ENCODE assay signal across 11 cellular contexts in the genomic region with DNA sequence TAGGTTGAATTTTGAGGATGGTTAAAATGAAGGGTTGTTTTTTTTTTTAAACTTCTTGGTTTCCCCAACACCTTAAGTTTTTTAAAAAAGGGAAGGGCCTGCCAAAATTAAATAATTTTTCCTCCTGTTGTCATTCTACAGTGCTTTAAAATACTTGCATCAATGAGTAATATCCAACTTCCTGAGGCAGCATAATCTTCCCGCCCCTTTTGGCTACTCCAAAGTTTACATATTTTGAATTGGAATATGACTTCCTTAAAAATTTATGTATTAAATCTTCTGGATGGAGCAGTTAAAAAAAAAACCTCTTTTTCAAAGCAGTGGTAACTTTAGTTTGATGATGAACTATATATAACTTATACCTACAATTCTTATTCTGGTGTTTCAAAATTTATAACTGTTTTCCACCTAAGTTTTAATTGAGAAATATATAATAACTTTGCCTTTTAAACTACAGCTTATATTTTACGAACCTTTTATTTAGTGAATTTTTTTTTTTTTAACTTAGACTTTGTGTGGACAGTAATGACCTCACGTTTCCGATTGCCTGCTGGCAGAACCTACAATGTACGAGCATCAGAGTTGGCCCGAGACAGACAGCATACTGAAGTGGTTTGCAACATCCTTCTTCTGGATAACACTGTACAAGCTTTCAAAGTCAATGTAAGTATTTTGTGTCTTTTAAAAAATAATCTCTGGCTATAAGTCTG. TPM values are rescaled to one million over a fixed set of nuclear protein-coding genes. Genes with fewer than 3 reads are reported as not detected.
DNase-seq lines count a peak whose midpoint lies in the region; ATAC-seq, FAIRE-seq and TF ChIP-seq lines count a peak whose summit lies in the region.
"Had no signal": no experiment of that assay in that cellular context is flagged by ENCODE, and none has a peak within 500 bp of the region (broad histone marks: within the 10 kb centered on the region; RNA-seq: fewer than 3 reads in every experiment).

No MANE protein-coding gene starts in this region.

- H3K36me3 ChIP-seq in Panc1 (ENCODE audit: control insufficient read depth, insufficient read depth, low read length): peaks cover 2% of the 10 kb centered on the region; the same call in 1 of the 2 replicates
- no peaks in the 10 kb centered on the region for H3K36me3 ChIP-seq in pancreas
- no peaks in the 10 kb centered on the region for H3K36me3 ChIP-seq in ascending aorta

- H3K4me1 ChIP-seq in Panc1 (ENCODE audit: control insufficient read depth, insufficient read depth, low read length) (peaks cover 15% of the 10 kb centered on the region; the same call in 1 of the 2 replicates), pancreas (peaks cover 0 to 20% (median 1%) of the 10 kb centered on the region in 3 donors), ascending aorta (peaks cover 0 to 4% of the 10 kb centered on the region in 2 donors)

- no peaks in the 10 kb centered on the region for H3K27me3 ChIP-seq in Panc1 (ENCODE audit: control insufficient read depth, insufficient read depth, low read length)
- no peaks in the 10 kb centered on the region for H3K27me3 ChIP-seq in pancreas
- no peaks in the 10 kb centered on the region for H3K27me3 ChIP-seq in ascending aorta

- POLR2A ChIA-PET in Panc1 (lab: Charles Lee): interaction anchor here (0.7 kb wide), 1 partner anchor 54 kb away, joined by 7 read pairs; no protein-coding TSS in a partner anchor

- 59 to 75% methylated on average over 6 of the region's 6 CpGs for WGBS in pancreas, 2 donors

- CTCF ChIA-PET in Panc1 (lab: Charles Lee): interaction anchor here (0.6 kb wide), 1 partner anchor 14 kb away, joined by 3 read pairs; no protein-coding TSS in a partner anchor

- TF ChIP-seq CTCF in Panc1 (IDR thresholded peaks at IDR 0.05) (no peak), pancreas (IDR thresholded peaks at IDR 0.05) (no peak), ascending aorta (IDR thresholded peaks at IDR 0.05) (no peak)

- ATAC-seq in Panc1 (peak; percentile 76), pancreas (peak in 2 of 4 donors; percentile 53 to 54), HG03097 (IDR thresholded peaks at IDR 0.05; ENCODE audit: low FRiP score, unreplicated experiment) (no peak)

- intact Hi-C loops in Panc1 (cut with micrococcal nuclease; ENCODE audit: unreplicated experiment) (no loop called here), pancreas (cut with DNase I) (no loop called here), ascending aorta (cut with DNase I) (no loop called here)

- in situ Hi-C loops in Panc1 (cut with HindIII; ENCODE audit: low pct_unique_long_range_greater_than_20kb, low sequenced_read_pairs): no loop called here

- FAIRE-seq in G401.6 (lab: Jason Lieb, UNC) (peak; percentile 48), pancreas (lab: Jason Lieb, UNC) (peak; percentile 68)

- H3K27ac ChIP-seq in Panc1 (ENCODE audit: low read length): peak overlapping the region; percentile 11; the same call in 1 of the 2 replicates
- H3K27ac ChIP-seq in epithelial cell of prostate: peak overlapping the region; percentile 55
- H3K27ac ChIP-seq in pancreas: no peak overlapping the region
- H3K27ac ChIP-seq in ascending aorta: no peak overlapping the region

- no peaks in the 10 kb centered on the region for H3K9me3 ChIP-seq in Panc1 (ENCODE audit: control insufficient read depth, insufficient read depth, low read depth, low read length)
- no peaks in the 10 kb centered on the region for H3K9me3 ChIP-seq in pancreas
- no peaks in the 10 kb centered on the region for H3K9me3 ChIP-seq in ascending aorta

- DNase-seq in Panc1 (ENCODE audit: low read depth, low spot score) (no peak), epithelial cell of prostate (ENCODE audit: low read depth, low spot score) (no peak), pancreas (no peak), SKM-1 (lab: John Stamatoyannopoulos, UW; ENCODE audit: unreplicated experiment) (no peak), DMS 273 (lab: John Stamatoyannopoulos, UW; ENCODE audit: unreplicated experiment) (no peak), ascending aorta (ENCODE audit: low spot score in 2 of 2) (no peak)
- DNase-seq: NCI-H345, posterior cingulate gyrus, T-helper 9 cell had no signal

- BruUV-seq in Panc1 (replicated peaks; lab: Mats Ljungman, UMichigan): no TSS peak

- H3K4me3 ChIP-seq in Panc1 (ENCODE audit: low read depth in 2 of 2, low read length in 2 of 2): no peak overlapping the region
- no peak overlapping the region for H3K4me3 ChIP-seq in pancreas
- no peak overlapping the region for H3K4me3 ChIP-seq in ascending aorta

RNA-seq across cellular contexts. Expression of a gene that starts 49.8 kb away (rescaled TPM):
- total RNA-seq in Panc1 (2021; ENCODE audit: unreplicated experiment) (45.9 TPM), pancreas (10 to 100 TPM; 11.7 to 18.7 (median 14.1) TPM), ascending aorta (35.9 TPM)
- polyA plus RNA-seq in Panc1 (2012; ENCODE audit: insufficient read length): 11.8 TPM
- 1 to 10 TPM; 4.4 to 5.4 TPM for polyA plus RNA-seq in pancreas

Comparison
In these comparisons a context has a peak if more than half of its experiments do, and no peak if none do; other contexts are left out.
1. H3K27ac ChIP-seq: peak in Panc1 (single experiment) and epithelial cell of prostate (single experiment); none in pancreas (0 of 4) and ascending aorta (0 of 2).